Comparison of ENCODE assay signal across 8 cellular contexts in genomic region chr1:205455581-205456382, GRCh38.
A peak's percentile ranks its signal among the peaks of the same experiment; 100 is the strongest.
DNase-seq lines count a peak whose midpoint lies in the region; ATAC-seq and TF ChIP-seq lines count a peak whose summit lies in the region.

TSS of gene BLACAT1 (minus strand) at chr1:205456045.

- H3K36me3 ChIP-seq in iPS-18a (ENCODE audit: control insufficient read depth, low read depth, low read length), result peaks cover 10% of the 10 kb centered on the region

- H3K9me3 ChIP-seq in iPS-18a (ENCODE audit: control insufficient read depth, low read depth, low read length), result no peaks in the 10 kb centered on the region

- peaks cover 85% of the 10 kb centered on the region for H3K27me3 Mint-ChIP-seq in activated T-cell treated with anti-CD3 and anti-CD28 coated beads, Interleukin-2, amount 50 U/mL, for 24 hours
- peaks cover 97% of the 10 kb centered on the region for H3K27me3 Mint-ChIP-seq in stimulated activated naive CD8-positive, alpha-beta T cell treated with anti-CD3 and anti-CD28 coated beads, Interleukin-15, amount 100 ng/mL, for 72 hours

- TF ChIP-seq CTCF in VCaP (conservative IDR thresholded peaks at IDR 0.05), result no peak

- no peak for ATAC-seq in stimulated activated naive CD8-positive, alpha-beta T cell treated with anti-CD3 and anti-CD28 coated beads, Interleukin-15, amount 100 ng/mL, for 72 hours
- no peak for ATAC-seq in GM19395 (IDR thresholded peaks at IDR 0.05; ENCODE audit: unreplicated experiment)

- no peaks in the 10 kb centered on the region for H3K9me3 Mint-ChIP-seq in activated T-cell treated with anti-CD3 and anti-CD28 coated beads, Interleukin-2, amount 50 U/mL, for 24 hours
- H3K9me3 Mint-ChIP-seq in stimulated activated naive CD8-positive, alpha-beta T cell treated with anti-CD3 and anti-CD28 coated beads, Interleukin-15, amount 100 ng/mL, for 72 hours, result no peaks in the 10 kb centered on the region

- DNase-seq in activated T-cell treated with anti-CD3 and anti-CD28 coated beads, Interleukin-2, amount 50 U/mL, for 24 hours, result no peak
- DNase-seq in activated T-cell treated with anti-CD3 and anti-CD28 coated beads, Interleukin-2, amount 50 U/mL, for 1 hour, result no peak
- no peak for DNase-seq in stimulated activated naive CD8-positive, alpha-beta T cell treated with anti-CD3 and anti-CD28 coated beads, Interleukin-15, amount 100 ng/mL, for 72 hours
- DNase-seq in substantia nigra (lab: John Stamatoyannopoulos, UW) (no peak), Ammon's horn (ENCODE audit: low spot score) (no peak)

- peak within 1 kb of the TSS; percentile 73 for H3K4me3 Mint-ChIP-seq in activated T-cell treated with anti-CD3 and anti-CD28 coated beads, Interleukin-2, amount 50 U/mL, for 24 hours
- peak within 1 kb of the TSS; percentile 69 for H3K4me3 Mint-ChIP-seq in stimulated activated naive CD8-positive, alpha-beta T cell treated with anti-CD3 and anti-CD28 coated beads, Interleukin-15, amount 100 ng/mL, for 72 hours

- peaks cover 4% of the 10 kb centered on the region for H3K27me3 ChIP-seq in iPS-18a (ENCODE audit: control insufficient read depth, insufficient read depth, low read length)

- peaks cover 45% of the 10 kb centered on the region for H3K4me1 ChIP-seq in iPS-18a (ENCODE audit: control insufficient read depth, low read depth, low read length)

- H3K27ac ChIP-seq in VCaP, result peak within 1 kb of the TSS; percentile 31; the same call in 1 of the 2 replicates
- H3K27ac ChIP-seq in iPS-18a (ENCODE audit: low read length), result peak within 1 kb of the TSS; percentile 78
- H3K27ac ChIP-seq in substantia nigra (ENCODE audit: low read depth, low read length, poor library complexity, severe bottlenecking), result no peak within 1 kb of the TSS

- H3K4me3 ChIP-seq in iPS-18a (ENCODE audit: low read length), result peak within 1 kb of the TSS; percentile 92

- H3K4me1 Mint-ChIP-seq in activated T-cell treated with anti-CD3 and anti-CD28 coated beads, Interleukin-2, amount 50 U/mL, for 24 hours (ENCODE audit: low read depth), result peaks cover 13% of the 10 kb centered on the region
- H3K4me1 Mint-ChIP-seq in stimulated activated naive CD8-positive, alpha-beta T cell treated with anti-CD3 and anti-CD28 coated beads, Interleukin-15, amount 100 ng/mL, for 72 hours, result peaks cover 14% of the 10 kb centered on the region

- H3K36me3 Mint-ChIP-seq in activated T-cell treated with anti-CD3 and anti-CD28 coated beads, Interleukin-2, amount 50 U/mL, for 24 hours (ENCODE audit: low read depth), result no peaks in the 10 kb centered on the region

- H3K9ac ChIP-seq in iPS-18a (ENCODE audit: low read length), result peak within 1 kb of the TSS; percentile 91

- no peak within 1 kb of the TSS for H3K27ac Mint-ChIP-seq in activated T-cell treated with anti-CD3 and anti-CD28 coated beads, Interleukin-2, amount 50 U/mL, for 24 hours
- H3K27ac Mint-ChIP-seq in stimulated activated naive CD8-positive, alpha-beta T cell treated with anti-CD3 and anti-CD28 coated beads, Interleukin-15, amount 100 ng/mL, for 72 hours, result peak within 1 kb of the TSS in 1 of 2 donors; percentile 70
